In the genomic region with DNA sequence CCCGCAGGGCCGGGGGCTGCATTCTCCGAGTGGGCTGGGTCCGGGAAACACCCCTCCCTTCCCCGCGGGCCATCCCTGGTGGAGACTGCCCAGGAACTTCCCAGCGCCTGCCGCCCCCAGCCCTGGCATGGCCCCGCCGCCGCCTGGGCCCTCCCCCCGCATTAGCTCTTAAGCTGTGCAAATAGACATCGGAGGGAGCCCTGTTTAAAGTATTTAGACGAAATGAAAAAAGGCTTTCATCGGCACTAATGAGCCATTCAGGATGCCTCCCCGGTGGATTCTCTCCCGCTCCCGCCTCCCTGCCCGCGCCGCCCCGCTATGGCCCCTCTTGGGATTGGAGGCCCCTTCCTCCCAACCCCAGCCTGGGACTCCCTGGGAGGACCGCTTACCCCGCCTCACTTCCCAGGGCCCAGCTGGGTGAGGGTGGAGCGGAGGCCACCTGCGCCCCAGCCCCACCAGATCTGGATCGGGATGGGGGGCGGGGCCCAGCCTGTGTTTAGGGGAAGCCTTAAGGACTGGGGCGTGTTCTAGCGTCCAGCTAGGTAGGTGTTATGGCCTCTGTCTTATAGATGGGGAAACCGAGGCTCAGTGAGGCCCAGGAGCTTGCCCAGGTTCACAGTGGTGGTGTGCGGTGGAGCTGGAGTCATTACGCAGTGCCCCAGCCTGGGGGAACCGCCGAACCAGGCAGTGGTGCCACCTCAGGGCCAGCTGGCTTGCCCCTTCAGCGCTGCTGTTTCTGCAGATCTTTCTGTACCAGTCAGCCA, we compare ENCODE assay signal across 1 cellular context.
TF ChIP-seq lines count a peak whose summit lies in the region.

No MANE protein-coding gene starts in this region.

TF ChIP-seq in GM23338, 12 proteins besides CTCF, POLR2A, EP300 and RAD21 (continued from another document):
- TF ChIP-seq, protein P1, sequence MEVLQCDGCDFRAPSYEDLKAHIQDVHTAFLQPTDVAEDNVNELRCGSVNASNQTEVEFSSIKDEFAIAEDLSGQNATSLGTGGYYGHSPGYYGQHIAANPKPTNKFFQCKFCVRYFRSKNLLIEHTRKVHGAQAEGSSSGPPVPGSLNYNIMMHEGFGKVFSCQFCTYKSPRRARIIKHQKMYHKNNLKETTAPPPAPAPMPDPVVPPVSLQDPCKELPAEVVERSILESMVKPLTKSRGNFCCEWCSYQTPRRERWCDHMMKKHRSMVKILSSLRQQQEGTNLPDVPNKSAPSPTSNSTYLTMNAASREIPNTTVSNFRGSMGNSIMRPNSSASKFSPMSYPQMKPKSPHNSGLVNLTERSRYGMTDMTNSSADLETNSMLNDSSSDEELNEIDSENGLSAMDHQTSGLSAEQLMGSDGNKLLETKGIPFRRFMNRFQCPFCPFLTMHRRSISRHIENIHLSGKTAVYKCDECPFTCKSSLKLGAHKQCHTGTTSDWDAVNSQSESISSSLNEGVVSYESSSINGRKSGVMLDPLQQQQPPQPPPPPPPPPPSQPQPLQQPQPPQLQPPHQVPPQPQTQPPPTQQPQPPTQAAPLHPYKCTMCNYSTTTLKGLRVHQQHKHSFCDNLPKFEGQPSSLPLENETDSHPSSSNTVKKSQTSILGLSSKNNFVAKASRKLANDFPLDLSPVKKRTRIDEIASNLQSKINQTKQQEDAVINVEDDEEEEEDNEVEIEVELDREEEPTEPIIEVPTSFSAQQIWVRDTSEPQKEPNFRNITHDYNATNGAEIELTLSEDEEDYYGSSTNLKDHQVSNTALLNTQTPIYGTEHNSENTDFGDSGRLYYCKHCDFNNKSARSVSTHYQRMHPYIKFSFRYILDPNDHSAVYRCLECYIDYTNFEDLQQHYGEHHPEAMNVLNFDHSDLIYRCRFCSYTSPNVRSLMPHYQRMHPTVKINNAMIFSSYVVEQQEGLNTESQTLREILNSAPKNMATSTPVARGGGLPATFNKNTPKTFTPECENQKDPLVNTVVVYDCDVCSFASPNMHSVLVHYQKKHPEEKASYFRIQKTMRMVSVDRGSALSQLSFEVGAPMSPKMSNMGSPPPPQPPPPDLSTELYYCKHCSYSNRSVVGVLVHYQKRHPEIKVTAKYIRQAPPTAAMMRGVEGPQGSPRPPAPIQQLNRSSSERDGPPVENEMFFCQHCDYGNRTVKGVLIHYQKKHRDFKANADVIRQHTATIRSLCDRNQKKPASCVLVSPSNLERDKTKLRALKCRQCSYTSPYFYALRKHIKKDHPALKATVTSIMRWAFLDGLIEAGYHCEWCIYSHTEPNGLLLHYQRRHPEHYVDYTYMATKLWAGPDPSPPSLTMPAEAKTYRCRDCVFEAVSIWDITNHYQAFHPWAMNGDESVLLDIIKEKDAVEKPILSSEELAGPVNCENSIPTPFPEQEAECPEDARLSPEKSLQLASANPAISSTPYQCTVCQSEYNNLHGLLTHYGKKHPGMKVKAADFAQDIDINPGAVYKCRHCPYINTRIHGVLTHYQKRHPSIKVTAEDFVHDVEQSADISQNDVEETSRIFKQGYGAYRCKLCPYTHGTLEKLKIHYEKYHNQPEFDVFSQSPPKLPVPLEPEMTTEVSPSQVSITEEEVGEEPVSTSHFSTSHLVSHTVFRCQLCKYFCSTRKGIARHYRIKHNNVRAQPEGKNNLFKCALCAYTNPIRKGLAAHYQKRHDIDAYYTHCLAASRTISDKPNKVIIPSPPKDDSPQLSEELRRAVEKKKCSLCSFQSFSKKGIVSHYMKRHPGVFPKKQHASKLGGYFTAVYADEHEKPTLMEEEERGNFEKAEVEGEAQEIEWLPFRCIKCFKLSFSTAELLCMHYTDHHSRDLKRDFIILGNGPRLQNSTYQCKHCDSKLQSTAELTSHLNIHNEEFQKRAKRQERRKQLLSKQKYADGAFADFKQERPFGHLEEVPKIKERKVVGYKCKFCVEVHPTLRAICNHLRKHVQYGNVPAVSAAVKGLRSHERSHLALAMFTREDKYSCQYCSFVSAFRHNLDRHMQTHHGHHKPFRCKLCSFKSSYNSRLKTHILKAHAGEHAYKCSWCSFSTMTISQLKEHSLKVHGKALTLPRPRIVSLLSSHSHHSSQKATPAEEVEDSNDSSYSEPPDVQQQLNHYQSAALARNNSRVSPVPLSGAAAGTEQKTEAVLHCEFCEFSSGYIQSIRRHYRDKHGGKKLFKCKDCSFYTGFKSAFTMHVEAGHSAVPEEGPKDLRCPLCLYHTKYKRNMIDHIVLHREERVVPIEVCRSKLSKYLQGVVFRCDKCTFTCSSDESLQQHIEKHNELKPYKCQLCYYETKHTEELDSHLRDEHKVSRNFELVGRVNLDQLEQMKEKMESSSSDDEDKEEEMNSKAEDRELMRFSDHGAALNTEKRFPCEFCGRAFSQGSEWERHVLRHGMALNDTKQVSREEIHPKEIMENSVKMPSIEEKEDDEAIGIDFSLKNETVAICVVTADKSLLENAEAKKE (CRISPR knock-in tag; IDR thresholded peaks at IDR 0.05): no peak
- TF ChIP-seq EZH2 (IDR thresholded peaks at IDR 0.05; ENCODE audit: low read depth, unreplicated experiment) (no peak), POLR2AphosphoS5 (IDR thresholded peaks at IDR 0.05; ENCODE audit: low read depth) (no peak), EZH2phosphoT487 (IDR thresholded peaks at IDR 0.05; ENCODE audit: unreplicated experiment) (no peak), CREB1 (CRISPR knock-in tag; IDR thresholded peaks at IDR 0.05; ENCODE audit: low read depth) (no peak), JUNB (IDR thresholded peaks at IDR 0.05; ENCODE audit: unreplicated experiment) (no peak), ZNF114 (CRISPR knock-in tag; IDR thresholded peaks at IDR 0.05) (no peak), STAT1 (IDR thresholded peaks at IDR 0.05; ENCODE audit: unreplicated experiment) (no peak), ZNF331 (CRISPR knock-in tag; IDR thresholded peaks at IDR 0.05; ENCODE audit: low read depth) (no peak)
- TF ChIP-seq, protein P2, sequence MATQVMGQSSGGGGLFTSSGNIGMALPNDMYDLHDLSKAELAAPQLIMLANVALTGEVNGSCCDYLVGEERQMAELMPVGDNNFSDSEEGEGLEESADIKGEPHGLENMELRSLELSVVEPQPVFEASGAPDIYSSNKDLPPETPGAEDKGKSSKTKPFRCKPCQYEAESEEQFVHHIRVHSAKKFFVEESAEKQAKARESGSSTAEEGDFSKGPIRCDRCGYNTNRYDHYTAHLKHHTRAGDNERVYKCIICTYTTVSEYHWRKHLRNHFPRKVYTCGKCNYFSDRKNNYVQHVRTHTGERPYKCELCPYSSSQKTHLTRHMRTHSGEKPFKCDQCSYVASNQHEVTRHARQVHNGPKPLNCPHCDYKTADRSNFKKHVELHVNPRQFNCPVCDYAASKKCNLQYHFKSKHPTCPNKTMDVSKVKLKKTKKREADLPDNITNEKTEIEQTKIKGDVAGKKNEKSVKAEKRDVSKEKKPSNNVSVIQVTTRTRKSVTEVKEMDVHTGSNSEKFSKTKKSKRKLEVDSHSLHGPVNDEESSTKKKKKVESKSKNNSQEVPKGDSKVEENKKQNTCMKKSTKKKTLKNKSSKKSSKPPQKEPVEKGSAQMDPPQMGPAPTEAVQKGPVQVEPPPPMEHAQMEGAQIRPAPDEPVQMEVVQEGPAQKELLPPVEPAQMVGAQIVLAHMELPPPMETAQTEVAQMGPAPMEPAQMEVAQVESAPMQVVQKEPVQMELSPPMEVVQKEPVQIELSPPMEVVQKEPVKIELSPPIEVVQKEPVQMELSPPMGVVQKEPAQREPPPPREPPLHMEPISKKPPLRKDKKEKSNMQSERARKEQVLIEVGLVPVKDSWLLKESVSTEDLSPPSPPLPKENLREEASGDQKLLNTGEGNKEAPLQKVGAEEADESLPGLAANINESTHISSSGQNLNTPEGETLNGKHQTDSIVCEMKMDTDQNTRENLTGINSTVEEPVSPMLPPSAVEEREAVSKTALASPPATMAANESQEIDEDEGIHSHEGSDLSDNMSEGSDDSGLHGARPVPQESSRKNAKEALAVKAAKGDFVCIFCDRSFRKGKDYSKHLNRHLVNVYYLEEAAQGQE (IDR thresholded peaks at IDR 0.05; ENCODE audit: unreplicated experiment): no peak
- TF ChIP-seq, protein P3, sequence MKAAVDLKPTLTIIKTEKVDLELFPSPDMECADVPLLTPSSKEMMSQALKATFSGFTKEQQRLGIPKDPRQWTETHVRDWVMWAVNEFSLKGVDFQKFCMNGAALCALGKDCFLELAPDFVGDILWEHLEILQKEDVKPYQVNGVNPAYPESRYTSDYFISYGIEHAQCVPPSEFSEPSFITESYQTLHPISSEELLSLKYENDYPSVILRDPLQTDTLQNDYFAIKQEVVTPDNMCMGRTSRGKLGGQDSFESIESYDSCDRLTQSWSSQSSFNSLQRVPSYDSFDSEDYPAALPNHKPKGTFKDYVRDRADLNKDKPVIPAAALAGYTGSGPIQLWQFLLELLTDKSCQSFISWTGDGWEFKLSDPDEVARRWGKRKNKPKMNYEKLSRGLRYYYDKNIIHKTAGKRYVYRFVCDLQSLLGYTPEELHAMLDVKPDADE (IDR thresholded peaks at IDR 0.05): no peak
